Comparison of ENCODE assay signal across 10 cellular contexts in the genomic region with DNA sequence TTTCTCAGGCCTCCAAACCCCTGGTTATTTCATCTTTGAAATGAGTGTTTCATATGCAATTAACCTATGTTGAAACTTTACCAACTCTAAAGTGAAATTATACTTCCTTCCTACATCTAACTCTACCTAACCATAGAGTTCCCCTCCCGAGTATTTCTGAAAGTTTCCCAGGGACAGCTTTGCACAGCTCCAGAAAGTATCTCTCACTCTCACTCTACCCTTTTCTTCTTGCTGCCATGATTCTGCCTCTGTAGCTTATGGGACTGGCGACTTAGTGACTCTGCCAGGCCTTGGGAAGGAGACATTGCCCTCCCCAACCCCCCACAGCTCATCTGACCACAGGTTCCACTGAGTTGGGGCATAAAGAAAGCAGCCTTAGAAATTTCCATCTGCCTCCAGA.
A peak's percentile ranks its signal among the peaks of the same experiment; 100 is the strongest.
DNase-seq lines count a peak whose midpoint lies in the region; ATAC-seq, FAIRE-seq and TF ChIP-seq lines count a peak whose summit lies in the region.
"Had no signal": no experiment of that assay in that cellular context is flagged by ENCODE, and none has a peak within 500 bp of the region (broad histone marks: within the 10 kb centered on the region; RNA-seq: fewer than 3 reads in every experiment).

No MANE protein-coding gene starts in this region.

- TF ChIP-seq POLR2A in K562 (conservative IDR thresholded peaks at IDR 0.05) = no peak

- no peak overlapping the region for H3K4me3 ChIP-seq in heart right ventricle
- no peak overlapping the region for H3K4me3 ChIP-seq in K562
- no peak overlapping the region for H3K4me3 ChIP-seq in upper lobe of right lung
- no peak overlapping the region for H3K4me3 ChIP-seq in ascending aorta

- TF ChIP-seq CTCF in heart right ventricle (IDR thresholded peaks at IDR 0.05) (no peak), K562 (IDR thresholded peaks at IDR 0.05 in 2 of 3, conservative IDR thresholded peaks at IDR 0.05 in 1 of 3; ENCODE audit: insufficient read depth in 2 of 3, low read depth in 1 of 3, low read length in 3 of 3) (no peak), upper lobe of right lung (IDR thresholded peaks at IDR 0.05) (no peak), ascending aorta (IDR thresholded peaks at IDR 0.05) (no peak)

- H3K4me1 ChIP-seq in heart right ventricle (peaks cover 8 to 58% (median 40%) of the 10 kb centered on the region in 9 donors), K562 (replicated peaks in 1 of 2; ENCODE audit: control insufficient read depth in 2 of 2, insufficient read depth in 2 of 2, low read length in 2 of 2) (peaks cover 53 to 77% of the 10 kb centered on the region in 2 experiments), upper lobe of right lung (peaks cover 41% of the 10 kb centered on the region), ascending aorta (peaks cover 0 to 3% of the 10 kb centered on the region in 2 donors)

- H3K79me2 ChIP-seq in K562 (ENCODE audit: control insufficient read depth, insufficient read depth, low read length) = peaks cover 58% of the 10 kb centered on the region

- no peak for ATAC-seq in heart right ventricle
- no peak for ATAC-seq in left cardiac atrium
- ATAC-seq in K562 = no peak
- ATAC-seq in upper lobe of right lung = no peak

- H3K9me3 ChIP-seq in heart right ventricle (no peaks in the 10 kb centered on the region), KOPT-K1 (ENCODE audit: insufficient read depth, low read length, poor library complexity, severe bottlenecking) (no peaks in the 10 kb centered on the region), K562 (replicated peaks; ENCODE audit: control insufficient read depth, insufficient read depth, low read depth, low read length) (no peaks in the 10 kb centered on the region), upper lobe of right lung (no peaks in the 10 kb centered on the region), ascending aorta (no peaks in the 10 kb centered on the region)

- DNase-seq in heart right ventricle (no peak), left cardiac atrium (no peak), K562 (ENCODE audit: extremely low read depth in 1 of 4, low spot score in 3 of 4) (no peak), upper lobe of right lung (no peak), ascending aorta (ENCODE audit: low spot score in 2 of 2) (no peak), NCI-H1436 (lab: John Stamatoyannopoulos, UW) (no peak), cardiac septum (ENCODE audit: low spot score) (no peak)
- DNase-seq: stimulated activated CD4-positive, alpha-beta T cell treated with anti-CD3 and anti-CD28 coated beads, Interleukin-2, amount 100 ng/mL, for 24 hours had no signal

- 0 out of 2 replicates have a peak, but pooled peaks cover 3% of the 10 kb centered on the region for H4K20me1 ChIP-seq in K562 (replicated peaks; ENCODE audit: control insufficient read depth, insufficient read depth, low read length)

- intact Hi-C loops in heart right ventricle (cut with DNase I) = loop anchor here in 2 of 10 donors (10.0 kb wide), 1 partner anchor 109 kb away; the partner anchor contains the start of gene B3GNT2 (in 2 of the 2)
- intact Hi-C loops in left cardiac atrium (cut with DNase I) = no loop called here
- intact Hi-C loops in K562 (cut with micrococcal nuclease) = no loop called here
- intact Hi-C loops in upper lobe of right lung (cut with DNase I) = no loop called here
- intact Hi-C loops in ascending aorta (cut with DNase I) = no loop called here
- intact Hi-C loops in cardiac septum (cut with DNase I) = no loop called here

- TF ChIP-seq RAD21 in K562 (CRISPR knock-in tag; conservative IDR thresholded peaks at IDR 0.05 in 1 of 2, IDR thresholded peaks at IDR 0.05 in 1 of 2) = no peak

- in situ Hi-C loops in K562 (cut with MboI) = loop anchor here (10.0 kb wide), 1 partner anchor 299 kb away; no protein-coding TSS in a partner anchor

- BruUV-seq in K562 (replicated peaks; lab: Mats Ljungman, UMichigan) = no TSS peak

- TF ChIP-seq EP300 in K562 (IDR thresholded peaks at IDR 0.05; ENCODE audit: low read length) = no peak

- 89 to 95% methylated on average over 2 of the region's 2 CpGs for WGBS in heart right ventricle, 2 donors
- 81% methylated on average over 2 of the region's 2 CpGs for WGBS in K562 (ENCODE audit: insufficient coverage, low coverage, missing lambda C conversion rate)

- FAIRE-seq in K562 (lab: Jason Lieb, UNC) = no peak
- FAIRE-seq: bronchial epithelial cell had no signal

- no peaks in the 10 kb centered on the region for H3K9me1 ChIP-seq in K562 (ENCODE audit: control insufficient read depth, insufficient read depth, low read length)

- H2AFZ ChIP-seq in K562 (ENCODE audit: low read depth, low read length) = peak overlapping the region; percentile 73

- H3K9ac ChIP-seq in K562 (ENCODE audit: insufficient read depth in 1 of 2, low read depth in 2 of 2, low read length in 2 of 2) = peak overlapping the region; percentile 30 to 72; a peak in 3 of 4 replicates

- H3K4me2 ChIP-seq in K562 (ENCODE audit: insufficient read depth, low read length) = peak overlapping the region; percentile 70

- H3K36me3 ChIP-seq in heart right ventricle (no peaks in the 10 kb centered on the region), KOPT-K1 (ENCODE audit: insufficient read depth, low read length) (no peaks in the 10 kb centered on the region), K562 (ENCODE audit: control insufficient read depth, insufficient read depth, low read length) (peaks cover 24% of the 10 kb centered on the region), upper lobe of right lung (no peaks in the 10 kb centered on the region), ascending aorta (no peaks in the 10 kb centered on the region)

- H3K27ac ChIP-seq in heart right ventricle (peak overlapping the region in 7 of 10 donors; percentile 28 to 81 (median 39)), KOPT-K1 (ENCODE audit: low read depth, low read length, poor library complexity, severe bottlenecking) (peak overlapping the region; percentile 87), K562 (ENCODE audit: extremely low read depth, low read depth, low read length) (peak overlapping the region; percentile 97), upper lobe of right lung (peak overlapping the region; percentile 65), ascending aorta (no peak overlapping the region)

- POLR2A ChIA-PET in K562 (lab: Yijun Ruan, JAX) = interaction anchor here (2.0 kb wide), 1 partner anchor 10 kb away, joined by 6 read pairs; no protein-coding TSS in a partner anchor

- CTCF ChIA-PET in K562 (lab: Yijun Ruan, JAX; ENCODE audit: low intra/inter-chr PET ratio) = no interaction called here

- H3K27me3 ChIP-seq in heart right ventricle (no peaks in the 10 kb centered on the region), K562 (ENCODE audit: control insufficient read depth in 2 of 2, insufficient read depth in 2 of 2, low read length in 2 of 2) (no peaks in the 10 kb centered on the region; a peak in 1 of 5 replicates), upper lobe of right lung (no peaks in the 10 kb centered on the region), ascending aorta (no peaks in the 10 kb centered on the region)

TF ChIP-seq in K562, 482 proteins besides CTCF, POLR2A, EP300 and RAD21:
- TF ChIP-seq MIER1 (IDR thresholded peaks at IDR 0.05; ENCODE audit: low read depth) (no peak), PTRF (tag; IDR thresholded peaks at IDR 0.05) (0 out of 2 replicates have a peak, but pooled peaks have one; percentile 11)

Comparison
In these comparisons a context has a peak if more than half of its experiments do, and no peak if none do; other contexts are left out.
1. H3K27ac ChIP-seq: peak in heart right ventricle (7 of 10), KOPT-K1 (single experiment), K562 (single experiment) and upper lobe of right lung (single experiment); none in ascending aorta (0 of 2).